Comparison of ENCODE assay signal across 11 cellular contexts in genomic region chr4:165580379-165580905, GRCh38.
A peak's percentile ranks its signal among the peaks of the same experiment; 100 is the strongest.
DNase-seq lines count a peak whose midpoint lies in the region; ATAC-seq and TF ChIP-seq lines count a peak whose summit lies in the region.
"Had no signal": no experiment of that assay in that cellular context is flagged by ENCODE, and none has a peak within 500 bp of the region (broad histone marks: within the 10 kb centered on the region; RNA-seq: fewer than 3 reads in every experiment).

No MANE protein-coding gene starts in this region.

- H3K4me3 ChIP-seq in Panc1 (ENCODE audit: low read depth in 2 of 2, low read length in 2 of 2) = no peak overlapping the region
- H3K4me3 ChIP-seq in fibroblast of lung (replicated peaks in 1 of 4; ENCODE audit: control extremely low read depth in 1 of 4, insufficient read depth in 1 of 4, low read depth in 3 of 4, low read length in 4 of 4) = no peak overlapping the region
- H3K4me3 ChIP-seq in CD4-positive, alpha-beta memory T cell (ENCODE audit: low read length in 2 of 2) = no peak overlapping the region
- H3K4me3 ChIP-seq: adrenal gland had no signal

- BruUV-seq in Panc1 (replicated peaks; lab: Mats Ljungman, UMichigan) = no TSS peak

- no peak overlapping the region for H3K4me2 ChIP-seq in fibroblast of lung (ENCODE audit: extremely low read depth, insufficient read depth, low read length)

- H3K36me3 ChIP-seq in Panc1 (ENCODE audit: control insufficient read depth, insufficient read depth, low read length) (no peaks in the 10 kb centered on the region), fibroblast of lung (ENCODE audit: control insufficient read depth, insufficient read depth, low read length) (no peaks in the 10 kb centered on the region)
- H3K36me3 ChIP-seq in CD4-positive, alpha-beta memory T cell (ENCODE audit: insufficient read depth, low read length) = no peaks in the 10 kb centered on the region
- H3K36me3 ChIP-seq: adrenal gland had no signal

- no peaks in the 10 kb centered on the region for H3K79me2 ChIP-seq in fibroblast of lung (ENCODE audit: control insufficient read depth, insufficient read depth, low read length)
- H3K79me2 ChIP-seq: parathyroid adenoma had no signal

- H3K9ac ChIP-seq in fibroblast of lung (ENCODE audit: insufficient read depth, low read length) = no peak overlapping the region
- H3K9ac ChIP-seq: parathyroid adenoma had no signal

- TF ChIP-seq CTCF in Panc1 (IDR thresholded peaks at IDR 0.05) = no peak
- TF ChIP-seq CTCF in fibroblast of lung (conservative IDR thresholded peaks at IDR 0.05 in 1 of 2, IDR thresholded peaks at IDR 0.05 in 1 of 2; ENCODE audit: low read depth in 1 of 2, low read length in 2 of 2) = no peak
- no peak for TF ChIP-seq CTCF in osteocyte (IDR thresholded peaks at IDR 0.05)
- TF ChIP-seq CTCF in CD14-positive monocyte (IDR thresholded peaks at IDR 0.05) = no peak

- ATAC-seq in Panc1 = no peak

- intact Hi-C loops in Panc1 (cut with micrococcal nuclease; ENCODE audit: unreplicated experiment) = no loop called here
- intact Hi-C loops in CD14-positive monocyte (cut with micrococcal nuclease) = no loop called here
- intact Hi-C loops in CD4-positive, alpha-beta memory T cell (cut with micrococcal nuclease) = no loop called here

- H3K9me3 ChIP-seq in Panc1 (ENCODE audit: control insufficient read depth, insufficient read depth, low read depth, low read length) = no peaks in the 10 kb centered on the region
- H3K9me3 ChIP-seq in fibroblast of lung (ENCODE audit: control insufficient read depth, insufficient read depth, low read depth, low read length) = no peaks in the 10 kb centered on the region
- H3K9me3 ChIP-seq in CD4-positive, alpha-beta memory T cell (ENCODE audit: control insufficient read depth in 1 of 2, low read length in 2 of 2) = no peaks in the 10 kb centered on the region
- H3K9me3 ChIP-seq: adrenal gland had no signal

- H4K20me1 ChIP-seq in fibroblast of lung (ENCODE audit: control insufficient read depth, extremely low read depth, insufficient read depth, low read length) = no peaks in the 10 kb centered on the region

- H3K4me3 Mint-ChIP-seq in osteocyte (ENCODE audit: unreplicated experiment) (no peak overlapping the region), CD14-positive monocyte (no peak overlapping the region)
- no peak overlapping the region for H3K4me3 Mint-ChIP-seq in CD4-positive, alpha-beta memory T cell

- DNase-seq in GM03348 (ENCODE audit: low spot score) (peak; percentile 57), Panc1 (ENCODE audit: low read depth, low spot score) (peak; percentile 32), fibroblast of lung (ENCODE audit: low read depth in 2 of 2) (peak; percentile 50 to 99), osteocyte (ENCODE audit: extremely low spot score, unreplicated experiment) (no peak), CD14-positive monocyte (ENCODE audit: low spot score) (no peak), substantia nigra (lab: John Stamatoyannopoulos, UW) (no peak)
- DNase-seq in CD4-positive, alpha-beta memory T cell = no peak
- DNase-seq in activated CD8-positive, alpha-beta memory T cell treated with anti-CD3 and anti-CD28 coated beads, Interleukin-2, amount 50 U/mL, for 48 hours = no peak
- DNase-seq: NCI-H2171 had no signal

- H3K27ac ChIP-seq in Panc1 (ENCODE audit: low read length) (no peak overlapping the region), fibroblast of lung (ENCODE audit: insufficient read depth, low read length) (no peak overlapping the region), substantia nigra (ENCODE audit: low read depth, low read length, poor library complexity, severe bottlenecking) (no peak overlapping the region)
- H3K27ac ChIP-seq in CD4-positive, alpha-beta memory T cell (ENCODE audit: low read depth, low read length) = no peak overlapping the region
- H3K27ac ChIP-seq: parathyroid adenoma had no signal

- CTCF ChIA-PET in Panc1 (lab: Charles Lee) = no interaction called here
- CTCF ChIA-PET in CD4-positive, alpha-beta memory T cell (lab: Charles Lee; ENCODE audit: partially characterized antibody) = no interaction called here

- H3K9me3 Mint-ChIP-seq in osteocyte (ENCODE audit: unreplicated experiment) = peaks cover 2% of the 10 kb centered on the region
- peaks cover 0 to 5% (median 3%) of the 10 kb centered on the region in 7 donors for H3K9me3 Mint-ChIP-seq in CD14-positive monocyte
- H3K9me3 Mint-ChIP-seq in CD4-positive, alpha-beta memory T cell = peaks cover 0 to 2% (median 0%) of the 10 kb centered on the region in 8 donors

- H2AFZ ChIP-seq in fibroblast of lung (ENCODE audit: low read length) = no peak overlapping the region
- H2AFZ ChIP-seq: parathyroid adenoma had no signal

- peak overlapping the region; percentile 7 for H3K27ac Mint-ChIP-seq in osteocyte (ENCODE audit: unreplicated experiment)
- no peak overlapping the region for H3K27ac Mint-ChIP-seq in CD14-positive monocyte
- no peak overlapping the region for H3K27ac Mint-ChIP-seq in CD4-positive, alpha-beta memory T cell

- no peaks in the 10 kb centered on the region for H3K27me3 ChIP-seq in Panc1 (ENCODE audit: control insufficient read depth, insufficient read depth, low read length)
- H3K27me3 ChIP-seq in fibroblast of lung (ENCODE audit: control insufficient read depth, insufficient read depth, low read length) = no peaks in the 10 kb centered on the region
- no peaks in the 10 kb centered on the region for H3K27me3 ChIP-seq in CD4-positive, alpha-beta memory T cell (ENCODE audit: insufficient read depth, low read length)
- H3K27me3 ChIP-seq: adrenal gland had no signal

- H3K4me1 Mint-ChIP-seq in osteocyte (ENCODE audit: unreplicated experiment) (peaks cover 13% of the 10 kb centered on the region), CD14-positive monocyte (no peaks in the 10 kb centered on the region)
- peaks cover 0 to 8% (median 3%) of the 10 kb centered on the region in 4 donors for H3K4me1 Mint-ChIP-seq in CD4-positive, alpha-beta memory T cell

- H3K36me3 Mint-ChIP-seq in osteocyte (ENCODE audit: unreplicated experiment) = no peaks in the 10 kb centered on the region
- no peaks in the 10 kb centered on the region for H3K36me3 Mint-ChIP-seq in CD14-positive monocyte
- no peaks in the 10 kb centered on the region for H3K36me3 Mint-ChIP-seq in CD4-positive, alpha-beta memory T cell

- POLR2A ChIA-PET in Panc1 (lab: Charles Lee) = no interaction called here
- POLR2A ChIA-PET in CD4-positive, alpha-beta memory T cell (lab: Charles Lee; ENCODE audit: partially characterized antibody) = no interaction called here

- H3K27me3 Mint-ChIP-seq in osteocyte (ENCODE audit: unreplicated experiment) = no peaks in the 10 kb centered on the region
- H3K27me3 Mint-ChIP-seq in CD14-positive monocyte (ENCODE audit: low read depth in 3 of 3) = peaks cover 0 to 2% (median 0%) of the 10 kb centered on the region in 3 donors
- H3K27me3 Mint-ChIP-seq in CD4-positive, alpha-beta memory T cell = no peaks in the 10 kb centered on the region

- in situ Hi-C loops in Panc1 (cut with HindIII; ENCODE audit: low pct_unique_long_range_greater_than_20kb, low sequenced_read_pairs) = no loop called here

- no peaks in the 10 kb centered on the region for H3K4me1 ChIP-seq in Panc1 (ENCODE audit: control insufficient read depth, insufficient read depth, low read length)
- no peaks in the 10 kb centered on the region for H3K4me1 ChIP-seq in fibroblast of lung (ENCODE audit: control insufficient read depth, extremely low read depth, insufficient read depth, low read length)
- H3K4me1 ChIP-seq in CD4-positive, alpha-beta memory T cell (ENCODE audit: insufficient read depth, low read length) = no peaks in the 10 kb centered on the region
- H3K4me1 ChIP-seq: adrenal gland, parathyroid adenoma had no signal

Comparison
In these comparisons a context has a peak if more than half of its experiments do, and no peak if none do; other contexts are left out.
1. DNase-seq: peak in GM03348 (single experiment), Panc1 (single experiment) and fibroblast of lung (2 of 2); none in osteocyte (single experiment), CD14-positive monocyte (single experiment), substantia nigra (0 of 49), CD4-positive, alpha-beta memory T cell (0 of 5) and activated CD8-positive, alpha-beta memory T cell treated with anti-CD3 and anti-CD28 coated beads, Interleukin-2, amount 50 U/mL, for 48 hours (single experiment).